Comparison of ENCODE assay signal across 1 cellular context in the genomic region with DNA sequence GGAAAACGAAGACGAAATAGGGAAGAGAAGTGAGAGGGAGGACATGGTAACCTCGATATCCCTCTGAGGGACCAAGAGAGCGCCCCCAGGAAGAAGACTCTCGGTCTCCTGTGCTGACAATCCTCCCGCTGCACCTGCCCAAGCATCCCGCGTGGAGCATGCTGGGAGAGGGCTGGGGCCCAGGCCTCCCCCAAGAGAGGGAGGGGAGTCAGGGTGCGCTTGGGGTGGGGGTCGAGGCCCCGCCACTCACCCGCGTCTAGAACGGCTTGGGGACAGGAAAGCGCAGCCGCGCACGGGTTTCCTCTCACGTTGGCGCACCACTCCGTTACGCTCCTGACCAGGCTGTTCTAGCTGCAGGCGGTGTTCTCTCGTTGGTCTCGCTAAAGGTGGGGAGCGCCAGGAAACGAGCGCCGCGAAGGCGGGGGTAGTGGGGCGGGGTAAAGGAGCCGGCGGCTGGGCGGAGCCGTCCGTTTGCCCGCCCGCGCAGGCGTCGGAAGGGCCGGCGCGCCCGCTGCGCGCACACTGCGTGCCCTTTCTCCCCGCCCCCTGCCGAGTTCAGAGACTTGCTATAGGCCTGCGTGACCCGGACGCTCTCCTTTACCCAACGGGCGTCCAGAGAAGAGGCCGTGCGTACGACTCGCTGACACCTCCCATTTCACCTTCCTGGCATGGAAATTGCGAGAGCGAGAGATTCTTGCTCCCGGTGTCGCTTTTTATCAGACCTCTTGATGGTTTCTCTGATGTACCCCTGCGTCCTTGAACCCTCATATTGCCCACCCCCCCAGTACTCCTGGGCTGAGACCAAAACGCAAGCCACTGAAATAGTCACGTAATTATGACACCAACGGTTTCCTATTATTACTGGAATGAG.
TF ChIP-seq lines count a peak whose summit lies in the region.

Gene C1GALT1C1 (minus strand): TSS at position 388 of the 871 bp plus-strand sequence. CDS start 2,888 bp downstream, outside the sequence.

TF ChIP-seq in K562, 482 proteins besides CTCF, POLR2A, EP300 and RAD21 (continued from another document and continues in another):
- TF ChIP-seq MBD1 (CRISPR knock-in tag; IDR thresholded peaks at IDR 0.05), result no peak
- TF ChIP-seq HMGN3 (IDR thresholded peaks at IDR 0.05; ENCODE audit: borderline replicate concordance, extremely low read depth, insufficient read length, low read depth, low read length), result peak; percentile 30
- no peak for TF ChIP-seq RUNX1 (IDR thresholded peaks at IDR 0.05; ENCODE audit: low read depth)
- TF ChIP-seq CEBPB (tag; IDR thresholded peaks at IDR 0.05), result no peak
- TF ChIP-seq RBM39 (optimal IDR thresholded peaks at IDR 0.05; ENCODE audit: low read depth, low read length), result no peak
- peak; percentile 89 for TF ChIP-seq POLR2G (IDR thresholded peaks at IDR 0.05; ENCODE audit: low read depth, low read length)
- no peak for TF ChIP-seq ZNF407 (IDR thresholded peaks at IDR 0.05; ENCODE audit: low read depth)
- no peak for TF ChIP-seq NR3C1 (CRISPR knock-in tag; IDR thresholded peaks at IDR 0.05)
- TF ChIP-seq, protein P1, sequence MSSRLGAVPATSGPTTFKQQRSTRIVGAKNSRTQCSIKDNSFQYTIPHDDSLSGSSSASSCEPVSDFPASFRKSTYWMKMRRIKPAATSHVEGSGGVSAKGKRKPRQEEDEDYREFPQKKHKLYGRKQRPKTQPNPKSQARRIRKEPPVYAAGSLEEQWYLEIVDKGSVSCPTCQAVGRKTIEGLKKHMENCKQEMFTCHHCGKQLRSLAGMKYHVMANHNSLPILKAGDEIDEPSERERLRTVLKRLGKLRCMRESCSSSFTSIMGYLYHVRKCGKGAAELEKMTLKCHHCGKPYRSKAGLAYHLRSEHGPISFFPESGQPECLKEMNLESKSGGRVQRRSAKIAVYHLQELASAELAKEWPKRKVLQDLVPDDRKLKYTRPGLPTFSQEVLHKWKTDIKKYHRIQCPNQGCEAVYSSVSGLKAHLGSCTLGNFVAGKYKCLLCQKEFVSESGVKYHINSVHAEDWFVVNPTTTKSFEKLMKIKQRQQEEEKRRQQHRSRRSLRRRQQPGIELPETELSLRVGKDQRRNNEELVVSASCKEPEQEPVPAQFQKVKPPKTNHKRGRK (tag; IDR thresholded peaks at IDR 0.05), result no peak
- TF ChIP-seq SMARCC2 (IDR thresholded peaks at IDR 0.05; ENCODE audit: low read depth), result no peak
- TF ChIP-seq CEBPG (CRISPR knock-in tag; IDR thresholded peaks at IDR 0.05), result peak; percentile 52; the same call in 1 of the 2 replicates
- no peak for TF ChIP-seq CEBPG (tag; conservative IDR thresholded peaks at IDR 0.05 in 1 of 2, IDR thresholded peaks at IDR 0.05 in 1 of 2)
- TF ChIP-seq ZNF133 (CRISPR knock-in tag; IDR thresholded peaks at IDR 0.05), result no peak
- no peak for TF ChIP-seq SNRNP70 (optimal IDR thresholded peaks at IDR 0.05; ENCODE audit: low read depth, low read length)
- no peak for TF ChIP-seq EHMT2 (IDR thresholded peaks at IDR 0.05)
- TF ChIP-seq TAF7 (tag; IDR thresholded peaks at IDR 0.05), result no peak
- TF ChIP-seq KDM5B (IDR thresholded peaks at IDR 0.05; ENCODE audit: insufficient replicate concordance, low read depth, low read length), result no peak
- TF ChIP-seq CBFA2T2 (conservative IDR thresholded peaks at IDR 0.05), result no peak
- TF ChIP-seq ETV6 (IDR thresholded peaks at IDR 0.05; ENCODE audit: borderline replicate concordance in 1 of 2, low read depth in 2 of 2, low read length in 1 of 2), result no peak
- no peak for TF ChIP-seq ETV6 (CRISPR knock-in tag; IDR thresholded peaks at IDR 0.05; ENCODE audit: borderline replicate concordance)
- TF ChIP-seq ZNF436 (CRISPR knock-in tag; IDR thresholded peaks at IDR 0.05), result no peak
- no peak for TF ChIP-seq ZNF146 (CRISPR knock-in tag; IDR thresholded peaks at IDR 0.05; ENCODE audit: unreplicated experiment)
- no peak for TF ChIP-seq FOXJ2 (tag; IDR thresholded peaks at IDR 0.05)
- no peak for TF ChIP-seq ZNF79 (CRISPR knock-in tag; IDR thresholded peaks at IDR 0.05; ENCODE audit: low read depth)
- no peak for TF ChIP-seq STAT5B (CRISPR knock-in tag; IDR thresholded peaks at IDR 0.05)
- TF ChIP-seq ZNF76 (CRISPR knock-in tag; IDR thresholded peaks at IDR 0.05; ENCODE audit: borderline replicate concordance), result no peak
- TF ChIP-seq ZNF280B (CRISPR knock-in tag; IDR thresholded peaks at IDR 0.05), result no peak
- TF ChIP-seq ZNF830 (CRISPR knock-in tag; IDR thresholded peaks at IDR 0.05), result no peak
- TF ChIP-seq, protein P2, sequence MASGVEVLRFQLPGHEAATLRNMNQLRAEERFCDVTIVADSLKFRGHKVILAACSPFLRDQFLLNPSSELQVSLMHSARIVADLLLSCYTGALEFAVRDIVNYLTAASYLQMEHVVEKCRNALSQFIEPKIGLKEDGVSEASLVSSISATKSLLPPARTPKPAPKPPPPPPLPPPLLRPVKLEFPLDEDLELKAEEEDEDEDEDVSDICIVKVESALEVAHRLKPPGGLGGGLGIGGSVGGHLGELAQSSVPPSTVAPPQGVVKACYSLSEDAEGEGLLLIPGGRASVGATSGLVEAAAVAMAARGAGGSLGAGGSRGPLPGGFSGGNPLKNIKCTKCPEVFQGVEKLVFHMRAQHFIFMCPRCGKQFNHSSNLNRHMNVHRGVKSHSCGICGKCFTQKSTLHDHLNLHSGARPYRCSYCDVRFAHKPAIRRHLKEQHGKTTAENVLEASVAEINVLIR (CRISPR knock-in tag; IDR thresholded peaks at IDR 0.05), result no peak
- TF ChIP-seq RB1 (IDR thresholded peaks at IDR 0.05; ENCODE audit: low read depth), result peak; percentile 35; the same call in 1 of the 2 replicates
- TF ChIP-seq, protein P3, sequence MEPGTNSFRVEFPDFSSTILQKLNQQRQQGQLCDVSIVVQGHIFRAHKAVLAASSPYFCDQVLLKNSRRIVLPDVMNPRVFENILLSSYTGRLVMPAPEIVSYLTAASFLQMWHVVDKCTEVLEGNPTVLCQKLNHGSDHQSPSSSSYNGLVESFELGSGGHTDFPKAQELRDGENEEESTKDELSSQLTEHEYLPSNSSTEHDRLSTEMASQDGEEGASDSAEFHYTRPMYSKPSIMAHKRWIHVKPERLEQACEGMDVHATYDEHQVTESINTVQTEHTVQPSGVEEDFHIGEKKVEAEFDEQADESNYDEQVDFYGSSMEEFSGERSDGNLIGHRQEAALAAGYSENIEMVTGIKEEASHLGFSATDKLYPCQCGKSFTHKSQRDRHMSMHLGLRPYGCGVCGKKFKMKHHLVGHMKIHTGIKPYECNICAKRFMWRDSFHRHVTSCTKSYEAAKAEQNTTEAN (CRISPR knock-in tag; IDR thresholded peaks at IDR 0.05), result no peak
- TF ChIP-seq, protein P4, sequence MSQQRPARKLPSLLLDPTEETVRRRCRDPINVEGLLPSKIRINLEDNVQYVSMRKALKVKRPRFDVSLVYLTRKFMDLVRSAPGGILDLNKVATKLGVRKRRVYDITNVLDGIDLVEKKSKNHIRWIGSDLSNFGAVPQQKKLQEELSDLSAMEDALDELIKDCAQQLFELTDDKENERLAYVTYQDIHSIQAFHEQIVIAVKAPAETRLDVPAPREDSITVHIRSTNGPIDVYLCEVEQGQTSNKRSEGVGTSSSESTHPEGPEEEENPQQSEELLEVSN (IDR thresholded peaks at IDR 0.05; ENCODE audit: borderline replicate concordance in 1 of 2, extremely low read depth in 1 of 2, insufficient read depth in 1 of 2, insufficient read length in 1 of 2, low read depth in 1 of 2, low read length in 1 of 2, poor library complexity in 1 of 2, severe bottlenecking in 1 of 2), result peak in 1 of 2 experiments; percentile 63
- TF ChIP-seq ATF7 (IDR thresholded peaks at IDR 0.05), result peak; percentile 66; the same call in 1 of the 2 replicates
- TF ChIP-seq POLR3A (IDR thresholded peaks at IDR 0.05; ENCODE audit: borderline replicate concordance, extremely low read depth, insufficient read depth, insufficient read length), result no peak
- TF ChIP-seq ZNF668 (CRISPR knock-in tag; IDR thresholded peaks at IDR 0.05), result no peak
- TF ChIP-seq SPI1 (IDR thresholded peaks at IDR 0.05; ENCODE audit: borderline replicate concordance, low read depth, low read length), result no peak
- peak; percentile 48; the same call in 1 of the 2 replicates for TF ChIP-seq RNF2 (IDR thresholded peaks at IDR 0.05)
- TF ChIP-seq TSC22D4 (tag; IDR thresholded peaks at IDR 0.05), result no peak
- TF ChIP-seq, protein P5, sequence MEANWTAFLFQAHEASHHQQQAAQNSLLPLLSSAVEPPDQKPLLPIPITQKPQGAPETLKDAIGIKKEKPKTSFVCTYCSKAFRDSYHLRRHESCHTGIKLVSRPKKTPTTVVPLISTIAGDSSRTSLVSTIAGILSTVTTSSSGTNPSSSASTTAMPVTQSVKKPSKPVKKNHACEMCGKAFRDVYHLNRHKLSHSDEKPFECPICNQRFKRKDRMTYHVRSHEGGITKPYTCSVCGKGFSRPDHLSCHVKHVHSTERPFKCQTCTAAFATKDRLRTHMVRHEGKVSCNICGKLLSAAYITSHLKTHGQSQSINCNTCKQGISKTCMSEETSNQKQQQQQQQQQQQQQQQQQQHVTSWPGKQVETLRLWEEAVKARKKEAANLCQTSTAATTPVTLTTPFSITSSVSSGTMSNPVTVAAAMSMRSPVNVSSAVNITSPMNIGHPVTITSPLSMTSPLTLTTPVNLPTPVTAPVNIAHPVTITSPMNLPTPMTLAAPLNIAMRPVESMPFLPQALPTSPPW (CRISPR knock-in tag; IDR thresholded peaks at IDR 0.05), result peak; percentile 90
- TF ChIP-seq ELF4 (CRISPR knock-in tag; IDR thresholded peaks at IDR 0.05), result no peak
- TF ChIP-seq HMG20A (CRISPR knock-in tag; conservative IDR thresholded peaks at IDR 0.05), result no peak
- no peak for TF ChIP-seq FOSL1 (tag; conservative IDR thresholded peaks at IDR 0.05)
